ENCODE assay signal across 8 cellular contexts in the genomic region with DNA sequence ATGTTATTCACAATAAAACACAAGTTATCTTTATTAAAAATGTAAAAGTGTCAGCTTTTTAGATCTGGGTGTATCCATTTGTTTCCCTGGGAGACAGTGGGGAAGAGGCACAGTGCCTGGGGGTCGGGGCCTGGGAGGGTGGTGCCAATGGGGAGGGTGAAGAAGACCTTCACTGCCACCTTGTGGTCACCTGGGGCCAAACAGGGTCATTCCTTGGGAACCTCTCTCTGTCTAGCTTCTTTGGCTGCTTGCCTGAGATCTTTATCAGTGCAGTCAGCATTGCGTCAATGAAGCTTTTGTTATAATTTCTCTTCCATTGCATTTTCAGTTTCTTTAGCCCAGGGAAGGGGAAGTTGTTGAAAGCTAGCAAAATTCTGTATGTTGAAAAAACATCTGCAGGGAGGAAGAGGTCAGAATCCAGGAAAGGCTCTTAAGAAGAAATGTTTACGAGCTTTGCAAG. TPM values are rescaled to one million over a fixed set of nuclear protein-coding genes. Genes with fewer than 3 reads are reported as not detected.
DNase-seq lines count a peak whose midpoint lies in the region; ATAC-seq, FAIRE-seq and TF ChIP-seq lines count a peak whose summit lies in the region.

No MANE protein-coding gene starts in this region.

- 20% methylated on average over 3 of the region's 3 CpGs for WGBS in right lobe of liver (ENCODE audit: insufficient coverage, low coverage, low lambda C conversion rate, missing lambda C conversion rate)

- H3K4me3 ChIP-seq in right lobe of liver: no peak overlapping the region

- intact Hi-C loops in right lobe of liver (cut with DNase I): no loop called here

- ATAC-seq in HG02798 (IDR thresholded peaks at IDR 0.05; ENCODE audit: poor library complexity, unreplicated experiment) (peak; percentile 85), right lobe of liver (peak; percentile 82 to 96 (median 88))

- H3K27me3 ChIP-seq in right lobe of liver: no peaks in the 10 kb centered on the region

- H3K4me1 ChIP-seq in right lobe of liver: no peaks in the 10 kb centered on the region

- no peaks in the 10 kb centered on the region for H3K36me3 ChIP-seq in right lobe of liver

- DNase-seq in ACHN: peak; percentile 70
- peak; percentile 56 for DNase-seq in GM12891 (ENCODE audit: insufficient read length, low spot score)
- peak; percentile 76 to 93 (median 79) for DNase-seq in NCI-H1417 (lab: John Stamatoyannopoulos, UW)
- peak; percentile 8 to 64 for DNase-seq in SW 1271 (lab: John Stamatoyannopoulos, UW)
- peak; percentile 35 for DNase-seq in cerebellar cortex (ENCODE audit: low spot score)
- peak in 1 of 3 donors; percentile 53 for DNase-seq in right lobe of liver
- peak; percentile 4 for DNase-seq in stromal cell of bone marrow (ENCODE audit: low read depth)

- no peaks in the 10 kb centered on the region for H3K9me3 ChIP-seq in right lobe of liver

- TF ChIP-seq POLR2A in GM12891 (IDR thresholded peaks at IDR 0.05; ENCODE audit: low read depth, low read length): no peak
- TF ChIP-seq POLR2A in right lobe of liver (IDR thresholded peaks at IDR 0.05): no peak

- in situ Hi-C loops in ACHN (cut with HindIII; ENCODE audit: low pct_ligation_motif_present, low pct_unique_long_range_greater_than_20kb, low sequenced_read_pairs): no loop called here

- peak; percentile 69 for FAIRE-seq in GM12891 (lab: Jason Lieb, UNC)

- H3K27ac ChIP-seq in right lobe of liver: no peak overlapping the region

- TF ChIP-seq CTCF in right lobe of liver (IDR thresholded peaks at IDR 0.05): peak; percentile 30 to 64 (median 47)

TF ChIP-seq in GM12891, 5 proteins besides CTCF, POLR2A, EP300 and RAD21:
- TF ChIP-seq PAX5 (IDR thresholded peaks at IDR 0.05; ENCODE audit: insufficient read depth, low read length, severe bottlenecking) (no peak), SPI1 (IDR thresholded peaks at IDR 0.05; ENCODE audit: low read depth, low read length) (no peak), POU2F2 (IDR thresholded peaks at IDR 0.05; ENCODE audit: low read depth, low read length) (no peak), TAF1 (IDR thresholded peaks at IDR 0.05; ENCODE audit: low read depth, low read length) (no peak), POLR2AphosphoS5 (IDR thresholded peaks at IDR 0.05; ENCODE audit: low read depth, low read length) (no peak)

RNA-seq across cellular contexts. Expression of gene PCDH8, which starts 39.1 kb away (rescaled TPM):
- not detected for polyA plus RNA-seq in GM12891 (2012; ENCODE audit: low read depth, missing spikeins)
- total RNA-seq in right lobe of liver: not detected
